ENCODE assay signal across 15 cellular contexts in genomic region chr1:52913537-52913936, GRCh38. TPM values are rescaled to one million over a fixed set of nuclear protein-coding genes. Genes with fewer than 3 reads are reported as not detected.
DNase-seq lines count a peak whose midpoint lies in the region; ATAC-seq and TF ChIP-seq lines count a peak whose summit lies in the region.
"Had no signal": no experiment of that assay in that cellular context is flagged by ENCODE, and none has a peak within 500 bp of the region (broad histone marks: within the 10 kb centered on the region; RNA-seq: fewer than 3 reads in every experiment).

No MANE protein-coding gene starts in this region.

- no peaks in the 10 kb centered on the region for H3K36me3 ChIP-seq in OCI-LY7 (ENCODE audit: insufficient read depth, low read length)
- H3K36me3 ChIP-seq: right atrium auricular region had no signal

- H3K27ac ChIP-seq in CD4-positive, alpha-beta T cell (ENCODE audit: low read depth, low read length) = no peak overlapping the region
- H3K27ac ChIP-seq in OCI-LY7 (ENCODE audit: low read depth, low read length, poor library complexity, severe bottlenecking) = no peak overlapping the region
- H3K27ac ChIP-seq: right atrium auricular region had no signal

- H3K4me1 Mint-ChIP-seq in CD4-positive, alpha-beta T cell (ENCODE audit: low read depth) = peaks cover 7% of the 10 kb centered on the region
- H3K4me1 Mint-ChIP-seq in osteocyte (ENCODE audit: unreplicated experiment) = no peaks in the 10 kb centered on the region
- H3K4me1 Mint-ChIP-seq: activated CD8-positive, alpha-beta memory T cell treated with anti-CD3 and anti-CD28 coated beads, Interleukin-2, amount 10 ng/mL, durations not matched to agents 7 days and 5 days; central memory CD8-positive, alpha-beta T cell; natural killer cell had no signal

- DNase-seq in CD4-positive, alpha-beta T cell = no peak
- DNase-seq in Daoy (ENCODE audit: low read depth) (peak; percentile 23), OCI-LY7 (ENCODE audit: low spot score) (peak; percentile 25), fibroblast of villous mesenchyme (ENCODE audit: low read depth) (no peak), sciatic nerve (ENCODE audit: low spot score) (no peak), osteocyte (ENCODE audit: extremely low spot score, unreplicated experiment) (no peak)
- DNase-seq: activated CD8-positive, alpha-beta memory T cell treated with anti-CD3 and anti-CD28 coated beads, Interleukin-2, amount 10 ng/mL, durations not matched to agents 7 days and 5 days; hippocampal formation; IMR-90; natural killer cell; NCI-H1694; stimulated activated naive CD4-positive, alpha-beta T cell treated with Interleukin-2 at 50 U/mL for 16 hours had no signal

- no peaks in the 10 kb centered on the region for H3K9me3 ChIP-seq in CD4-positive, alpha-beta T cell (ENCODE audit: control insufficient read depth, low read length)
- H3K9me3 ChIP-seq in OCI-LY7 (ENCODE audit: low read length) = no peaks in the 10 kb centered on the region
- H3K9me3 ChIP-seq: right atrium auricular region had no signal

- H3K27me3 Mint-ChIP-seq in CD4-positive, alpha-beta T cell = no peaks in the 10 kb centered on the region
- H3K27me3 Mint-ChIP-seq in osteocyte (ENCODE audit: unreplicated experiment) = no peaks in the 10 kb centered on the region
- H3K27me3 Mint-ChIP-seq: activated CD8-positive, alpha-beta memory T cell treated with anti-CD3 and anti-CD28 coated beads, Interleukin-2, amount 10 ng/mL, durations not matched to agents 7 days and 5 days; central memory CD8-positive, alpha-beta T cell had no signal

- CTCF ChIA-PET in CD4-positive, alpha-beta T cell (lab: Charles Lee) = no interaction called here
- CTCF ChIA-PET in OCI-LY7 (lab: Charles Lee; ENCODE audit: unreplicated experiment) = no interaction called here

- no peak overlapping the region for H3K4me2 ChIP-seq in OCI-LY7 (ENCODE audit: low read length)

- no peak overlapping the region for H3K4me3 Mint-ChIP-seq in CD4-positive, alpha-beta T cell
- H3K4me3 Mint-ChIP-seq in osteocyte (ENCODE audit: unreplicated experiment) = no peak overlapping the region
- H3K4me3 Mint-ChIP-seq: activated CD8-positive, alpha-beta memory T cell treated with anti-CD3 and anti-CD28 coated beads, Interleukin-2, amount 10 ng/mL, durations not matched to agents 7 days and 5 days; central memory CD8-positive, alpha-beta T cell; natural killer cell had no signal

- TF ChIP-seq CTCF in CD4-positive, alpha-beta T cell (IDR thresholded peaks at IDR 0.05) = no peak
- TF ChIP-seq CTCF in OCI-LY7 (conservative IDR thresholded peaks at IDR 0.05; ENCODE audit: low read length) = peak; percentile 48; the same call in 1 of the 2 replicates
- TF ChIP-seq CTCF in fibroblast of villous mesenchyme (IDR thresholded peaks at IDR 0.05; ENCODE audit: insufficient read depth, low read depth, low read length) = peak; percentile 26
- TF ChIP-seq CTCF in osteocyte (IDR thresholded peaks at IDR 0.05) = no peak

- POLR2A ChIA-PET in CD4-positive, alpha-beta T cell (lab: Charles Lee) = no interaction called here
- POLR2A ChIA-PET in OCI-LY7 (lab: Charles Lee) = no interaction called here

- no peaks in the 10 kb centered on the region for H3K4me1 ChIP-seq in OCI-LY7 (ENCODE audit: insufficient read depth, low read length, poor library complexity, severe bottlenecking)

- peaks cover 34% of the 10 kb centered on the region for H3K36me3 Mint-ChIP-seq in CD4-positive, alpha-beta T cell (ENCODE audit: low read depth)
- H3K36me3 Mint-ChIP-seq in osteocyte (ENCODE audit: unreplicated experiment) = no peaks in the 10 kb centered on the region
- H3K36me3 Mint-ChIP-seq: activated CD8-positive, alpha-beta memory T cell treated with anti-CD3 and anti-CD28 coated beads, Interleukin-2, amount 10 ng/mL, durations not matched to agents 7 days and 5 days; natural killer cell had no signal

- H3K27me3 ChIP-seq in CD4-positive, alpha-beta T cell (ENCODE audit: control insufficient read depth, insufficient read depth, low read length) = no peaks in the 10 kb centered on the region
- H3K27me3 ChIP-seq: right atrium auricular region had no signal

- H3K4me3 ChIP-seq in OCI-LY7 (ENCODE audit: low read depth, low read length, poor library complexity, severe bottlenecking) (no peak overlapping the region), fibroblast of villous mesenchyme (ENCODE audit: low read depth, low read length) (no peak overlapping the region)
- H3K4me3 ChIP-seq: right atrium auricular region had no signal

- H2AFZ ChIP-seq in OCI-LY7 (ENCODE audit: low read length) = no peak overlapping the region

- peak; percentile 55 for ATAC-seq in CD4-positive, alpha-beta T cell (ENCODE audit: poor library complexity)
- ATAC-seq in HG02623 (IDR thresholded peaks at IDR 0.05; ENCODE audit: unreplicated experiment) (no peak), sciatic nerve (no peak)
- ATAC-seq: activated CD8-positive, alpha-beta memory T cell treated with anti-CD3 and anti-CD28 coated beads, Interleukin-2, amount 10 ng/mL, durations not matched to agents 7 days and 5 days; natural killer cell had no signal

- intact Hi-C loops in CD4-positive, alpha-beta T cell (cut with DNase I, micrococcal nuclease) = no loop called here
- intact Hi-C loops in OCI-LY7 (cut with micrococcal nuclease; ENCODE audit: unreplicated experiment) (no loop called here), sciatic nerve (cut with DNase I) (no loop called here)

- no peaks in the 10 kb centered on the region for H3K9me3 Mint-ChIP-seq in CD4-positive, alpha-beta T cell
- H3K9me3 Mint-ChIP-seq in osteocyte (ENCODE audit: unreplicated experiment) = no peaks in the 10 kb centered on the region
- H3K9me3 Mint-ChIP-seq: central memory CD8-positive, alpha-beta T cell; natural killer cell had no signal

- H3K79me2 ChIP-seq in OCI-LY7 (ENCODE audit: insufficient read depth, low read depth, low read length) = no peaks in the 10 kb centered on the region

- no peaks in the 10 kb centered on the region for H4K20me1 ChIP-seq in OCI-LY7 (ENCODE audit: insufficient read depth, low read length)

- BruUV-seq in OCI-LY7 (replicated peaks; lab: Mats Ljungman, UMichigan) = no TSS peak

- no peak overlapping the region for H3K27ac Mint-ChIP-seq in CD4-positive, alpha-beta T cell
- no peak overlapping the region for H3K27ac Mint-ChIP-seq in osteocyte (ENCODE audit: unreplicated experiment)
- H3K27ac Mint-ChIP-seq: activated CD8-positive, alpha-beta memory T cell treated with anti-CD3 and anti-CD28 coated beads, Interleukin-2, amount 10 ng/mL, durations not matched to agents 7 days and 5 days; natural killer cell had no signal

- H3K9me2 ChIP-seq in OCI-LY7 (ENCODE audit: insufficient read depth, low read length) = no peaks in the 10 kb centered on the region

RNA-seq across cellular contexts. Expression of gene ECHDC2, which starts 8.0 kb away (rescaled TPM):
- total RNA-seq in CD4-positive, alpha-beta T cell = 100 to 1,000 TPM; 121 to 140 TPM
- total RNA-seq in Daoy (2014; rRNA removed; shearing (Covaris generic)) = 6.6 and 17.6 TPM in 2 replicates
- total RNA-seq in OCI-LY7 (2014; rRNA removed; shearing (Covaris generic)) = not detected in 2 replicates
- not detected in 2 replicates for total RNA-seq in OCI-LY7 (2022)
- 25.5 and 28.3 TPM in 2 replicates for total RNA-seq in fibroblast of villous mesenchyme
- total RNA-seq in sciatic nerve = 233 TPM
- total RNA-seq in osteocyte = 24.2 and 30.6 TPM in 2 replicates

RNA-seq across cellular contexts. Expression of gene SCP2, which starts 13.5 kb away (rescaled TPM):
- total RNA-seq in CD4-positive, alpha-beta T cell = 10 to 100 TPM; 22.7 to 27.0 TPM
- total RNA-seq in Daoy (2014; rRNA removed; shearing (Covaris generic)) = 99.8 and 145 TPM in 2 replicates
- 63.9 and 65.6 TPM in 2 replicates for total RNA-seq in OCI-LY7 (2014; rRNA removed; shearing (Covaris generic))
- total RNA-seq in OCI-LY7 (2022) = 75.5 and 77.1 TPM in 2 replicates
- 113 and 170 TPM in 2 replicates for total RNA-seq in fibroblast of villous mesenchyme
- total RNA-seq in sciatic nerve = 109 TPM
- total RNA-seq in osteocyte = 84.2 and 102 TPM in 2 replicates

Comparison
In these comparisons a context has a peak if more than half of its experiments do, and no peak if none do; other contexts are left out.
1. DNase-seq: peak in Daoy (single experiment) and OCI-LY7 (single experiment); none in CD4-positive, alpha-beta T cell (0 of 10), fibroblast of villous mesenchyme (single experiment), sciatic nerve (single experiment) and osteocyte (single experiment).
2. CTCF ChIP-seq: peak in OCI-LY7 (single experiment) and fibroblast of villous mesenchyme (single experiment); none in CD4-positive, alpha-beta T cell (single experiment) and osteocyte (single experiment).